ENCODE assay signal across 12 cellular contexts in genomic region chr2:134087371-134087921, GRCh38.
DNase-seq lines count a peak whose midpoint lies in the region; ATAC-seq and TF ChIP-seq lines count a peak whose summit lies in the region.
"Had no signal": no experiment of that assay in that cellular context is flagged by ENCODE, and none has a peak within 500 bp of the region (broad histone marks: within the 10 kb centered on the region; RNA-seq: fewer than 3 reads in every experiment).

No MANE protein-coding gene starts in this region.

- no peaks in the 10 kb centered on the region for H3K4me1 Mint-ChIP-seq in glutamatergic neuron (ENCODE audit: low read depth, unreplicated experiment)
- H3K4me1 Mint-ChIP-seq: activated B cell treated with CpG ODN at 0.5 μM for 24 hours; activated naive CD4-positive, alpha-beta T cell treated with anti-CD3 and anti-CD28 coated beads, Interleukin-2, amount 10 ng/mL, durations not matched to agents 7 days and 5 days; B cell had no signal

- DNase-seq in GM13976 (ENCODE audit: low spot score): peak; percentile 43
- peak; percentile 46 for DNase-seq in GM20000 (ENCODE audit: low spot score)
- DNase-seq in body of pancreas: peak; percentile 25 to 59 (median 38)
- DNase-seq in NAMALWA (ENCODE audit: low spot score): no peak
- DNase-seq in EL: no peak
- no peak for DNase-seq in glutamatergic neuron
- DNase-seq: activated B cell treated with CpG ODN at 0.5 μM for 24 hours; activated naive CD4-positive, alpha-beta T cell treated with anti-CD3 and anti-CD28 coated beads, Interleukin-2, amount 10 ng/mL, durations not matched to agents 7 days and 5 days had no signal

- no peak for TF ChIP-seq POLR2A in body of pancreas (IDR thresholded peaks at IDR 0.05)

- H3K36me3 ChIP-seq in body of pancreas (replicated peaks in 1 of 2; ENCODE audit: insufficient read depth in 1 of 2, low read depth in 2 of 2): no peaks in the 10 kb centered on the region

- H3K4me3 ChIP-seq in body of pancreas: no peak overlapping the region
- H3K4me3 ChIP-seq: K562 had no signal

- H3K27ac ChIP-seq in body of pancreas: peak overlapping the region in 2 of 4 donors; percentile 22 to 29

- WGBS in body of pancreas, 2 donors: 42 to 45% methylated on average over 2 of the region's 2 CpGs

- peak; percentile 55 for ATAC-seq in HG03103 (IDR thresholded peaks at IDR 0.05; ENCODE audit: low read depth, unreplicated experiment)
- peak; percentile 82 for ATAC-seq in body of pancreas
- ATAC-seq in SK-N-SH treated with all-trans-retinoic acid at 6 μM for 48 hours: no peak
- ATAC-seq: K562 had no signal

- H3K4me1 ChIP-seq in body of pancreas: peaks cover 9% of the 10 kb centered on the region

- in situ Hi-C loops in GM13976 (cut with MboI; ENCODE audit: low sequenced_read_pairs, unreplicated experiment): no loop called here

- intact Hi-C loops in body of pancreas (cut with DNase I): no loop called here

- TF ChIP-seq CTCF in GM13976 (IDR thresholded peaks at IDR 0.05; ENCODE audit: borderline replicate concordance, control extremely low read depth, extremely low read depth, insufficient read depth, missing control alignments) (no peak), GM20000 (IDR thresholded peaks at IDR 0.05; ENCODE audit: extremely low read depth, missing control alignments) (no peak), body of pancreas (IDR thresholded peaks at IDR 0.05) (no peak), glutamatergic neuron (IDR thresholded peaks at IDR 0.05; ENCODE audit: partially characterized antibody, unreplicated experiment) (no peak)

- no peak overlapping the region for H3K27ac Mint-ChIP-seq in glutamatergic neuron (ENCODE audit: unreplicated experiment)
- H3K27ac Mint-ChIP-seq: activated B cell treated with CpG ODN at 0.5 μM for 24 hours; activated naive CD4-positive, alpha-beta T cell treated with anti-CD3 and anti-CD28 coated beads, Interleukin-2, amount 10 ng/mL, durations not matched to agents 7 days and 5 days; B cell had no signal

- H3K36me3 Mint-ChIP-seq in glutamatergic neuron (ENCODE audit: unreplicated experiment): peaks cover 4% of the 10 kb centered on the region
- H3K36me3 Mint-ChIP-seq: activated naive CD4-positive, alpha-beta T cell treated with anti-CD3 and anti-CD28 coated beads, Interleukin-2, amount 10 ng/mL, durations not matched to agents 7 days and 5 days had no signal

- no peak overlapping the region for H3K4me3 Mint-ChIP-seq in glutamatergic neuron (ENCODE audit: unreplicated experiment)
- H3K4me3 Mint-ChIP-seq: activated B cell treated with CpG ODN at 0.5 μM for 24 hours; activated naive CD4-positive, alpha-beta T cell treated with anti-CD3 and anti-CD28 coated beads, Interleukin-2, amount 10 ng/mL, durations not matched to agents 7 days and 5 days; B cell had no signal

- peaks cover 4% of the 10 kb centered on the region for H3K9me3 Mint-ChIP-seq in glutamatergic neuron (ENCODE audit: unreplicated experiment)
- H3K9me3 Mint-ChIP-seq: activated B cell treated with CpG ODN at 0.5 μM for 24 hours; activated naive CD4-positive, alpha-beta T cell treated with anti-CD3 and anti-CD28 coated beads, Interleukin-2, amount 10 ng/mL, durations not matched to agents 7 days and 5 days had no signal

- peaks cover 2% of the 10 kb centered on the region for H3K27me3 Mint-ChIP-seq in glutamatergic neuron (ENCODE audit: unreplicated experiment)
- H3K27me3 Mint-ChIP-seq: activated B cell treated with CpG ODN at 0.5 μM for 24 hours had no signal

- no peaks in the 10 kb centered on the region for H3K9me3 ChIP-seq in body of pancreas

- H3K27me3 ChIP-seq in body of pancreas: no peaks in the 10 kb centered on the region

TF ChIP-seq in SK-N-SH treated with all-trans-retinoic acid at 6 μM for 48 hours, 23 proteins besides CTCF, POLR2A, EP300 and RAD21 (continues in another document):
- TF ChIP-seq GLIS3 (CRISPR knock-in tag; IDR thresholded peaks at IDR 0.05): no peak
- no peak for TF ChIP-seq ZFP30 (CRISPR knock-in tag; IDR thresholded peaks at IDR 0.05)
- no peak for TF ChIP-seq TCF4 (CRISPR knock-in tag; IDR thresholded peaks at IDR 0.05; ENCODE audit: borderline replicate concordance)
- no peak for TF ChIP-seq POU6F1 (CRISPR knock-in tag; IDR thresholded peaks at IDR 0.05; ENCODE audit: borderline replicate concordance, low read depth)
- TF ChIP-seq CSDC2 (CRISPR knock-in tag; IDR thresholded peaks at IDR 0.05): no peak
- no peak for TF ChIP-seq SNAI2 (CRISPR knock-in tag; IDR thresholded peaks at IDR 0.05)
- no peak for TF ChIP-seq ZNF70 (CRISPR knock-in tag; IDR thresholded peaks at IDR 0.05)
- TF ChIP-seq ZNF8 (CRISPR knock-in tag; IDR thresholded peaks at IDR 0.05): no peak
- TF ChIP-seq CSRNP3 (CRISPR knock-in tag; IDR thresholded peaks at IDR 0.05): no peak
- TF ChIP-seq TOX (CRISPR knock-in tag; IDR thresholded peaks at IDR 0.05; ENCODE audit: borderline replicate concordance): no peak
- no peak for TF ChIP-seq RARB (CRISPR knock-in tag; IDR thresholded peaks at IDR 0.05)
- no peak for TF ChIP-seq CREB5 (CRISPR knock-in tag; IDR thresholded peaks at IDR 0.05; ENCODE audit: low read depth)
- TF ChIP-seq PPARA (CRISPR knock-in tag; IDR thresholded peaks at IDR 0.05; ENCODE audit: borderline replicate concordance): no peak
- TF ChIP-seq TSHZ2 (CRISPR knock-in tag; IDR thresholded peaks at IDR 0.05): no peak
- no peak for TF ChIP-seq ZFP3 (CRISPR knock-in tag; IDR thresholded peaks at IDR 0.05)
- no peak for TF ChIP-seq OSR1 (CRISPR knock-in tag; IDR thresholded peaks at IDR 0.05)
- no peak for TF ChIP-seq ESRRG (CRISPR knock-in tag; IDR thresholded peaks at IDR 0.05)

Comparison
In these comparisons a context has a peak if more than half of its experiments do, and no peak if none do; other contexts are left out.
1. DNase-seq: peak in GM13976 (single experiment), GM20000 (single experiment) and body of pancreas (4 of 4); none in NAMALWA (single experiment), EL (single experiment) and glutamatergic neuron (single experiment).